In the genomic region with DNA sequence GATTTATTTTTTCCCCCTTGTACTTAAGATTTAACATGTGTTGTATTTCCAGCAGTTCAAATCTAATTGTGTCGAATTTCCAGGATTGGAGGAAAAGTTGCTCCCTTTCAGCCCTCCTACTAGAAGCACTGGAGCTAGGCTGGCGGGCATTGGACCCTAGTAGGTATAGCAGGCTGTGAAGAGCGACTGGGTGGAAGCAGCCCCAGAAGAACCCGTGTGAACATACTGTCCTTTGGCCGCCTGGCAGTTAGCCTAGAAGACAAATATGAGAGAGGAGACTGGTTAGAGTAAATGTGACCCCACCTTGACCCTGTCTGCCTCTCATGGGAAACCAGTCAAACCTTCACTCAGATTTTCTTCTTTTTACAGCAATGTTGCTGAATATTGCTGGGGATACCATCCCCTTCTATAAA, we compare ENCODE assay signal across 1 cellular context.
A peak's percentile ranks its signal among the peaks of the same experiment; 100 is the strongest.
TF ChIP-seq lines count a peak whose summit lies in the region.

No MANE protein-coding gene starts in this region.

TF ChIP-seq in HepG2, 621 proteins besides CTCF, POLR2A, EP300 and RAD21 (continued from another document and continues in another):
- TF ChIP-seq, protein P1, sequence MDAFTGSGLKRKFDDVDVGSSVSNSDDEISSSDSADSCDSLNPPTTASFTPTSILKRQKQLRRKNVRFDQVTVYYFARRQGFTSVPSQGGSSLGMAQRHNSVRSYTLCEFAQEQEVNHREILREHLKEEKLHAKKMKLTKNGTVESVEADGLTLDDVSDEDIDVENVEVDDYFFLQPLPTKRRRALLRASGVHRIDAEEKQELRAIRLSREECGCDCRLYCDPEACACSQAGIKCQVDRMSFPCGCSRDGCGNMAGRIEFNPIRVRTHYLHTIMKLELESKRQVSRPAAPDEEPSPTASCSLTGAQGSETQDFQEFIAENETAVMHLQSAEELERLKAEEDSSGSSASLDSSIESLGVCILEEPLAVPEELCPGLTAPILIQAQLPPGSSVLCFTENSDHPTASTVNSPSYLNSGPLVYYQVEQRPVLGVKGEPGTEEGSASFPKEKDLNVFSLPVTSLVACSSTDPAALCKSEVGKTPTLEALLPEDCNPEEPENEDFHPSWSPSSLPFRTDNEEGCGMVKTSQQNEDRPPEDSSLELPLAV (CRISPR knock-in tag; conservative IDR thresholded peaks at IDR 0.05; ENCODE audit: low read depth) = no peak
- TF ChIP-seq, protein P2, sequence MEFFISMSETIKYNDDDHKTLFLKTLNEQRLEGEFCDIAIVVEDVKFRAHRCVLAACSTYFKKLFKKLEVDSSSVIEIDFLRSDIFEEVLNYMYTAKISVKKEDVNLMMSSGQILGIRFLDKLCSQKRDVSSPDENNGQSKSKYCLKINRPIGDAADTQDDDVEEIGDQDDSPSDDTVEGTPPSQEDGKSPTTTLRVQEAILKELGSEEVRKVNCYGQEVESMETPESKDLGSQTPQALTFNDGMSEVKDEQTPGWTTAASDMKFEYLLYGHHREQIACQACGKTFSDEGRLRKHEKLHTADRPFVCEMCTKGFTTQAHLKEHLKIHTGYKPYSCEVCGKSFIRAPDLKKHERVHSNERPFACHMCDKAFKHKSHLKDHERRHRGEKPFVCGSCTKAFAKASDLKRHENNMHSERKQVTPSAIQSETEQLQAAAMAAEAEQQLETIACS (CRISPR knock-in tag; IDR thresholded peaks at IDR 0.05) = no peak
- TF ChIP-seq, protein P3, sequence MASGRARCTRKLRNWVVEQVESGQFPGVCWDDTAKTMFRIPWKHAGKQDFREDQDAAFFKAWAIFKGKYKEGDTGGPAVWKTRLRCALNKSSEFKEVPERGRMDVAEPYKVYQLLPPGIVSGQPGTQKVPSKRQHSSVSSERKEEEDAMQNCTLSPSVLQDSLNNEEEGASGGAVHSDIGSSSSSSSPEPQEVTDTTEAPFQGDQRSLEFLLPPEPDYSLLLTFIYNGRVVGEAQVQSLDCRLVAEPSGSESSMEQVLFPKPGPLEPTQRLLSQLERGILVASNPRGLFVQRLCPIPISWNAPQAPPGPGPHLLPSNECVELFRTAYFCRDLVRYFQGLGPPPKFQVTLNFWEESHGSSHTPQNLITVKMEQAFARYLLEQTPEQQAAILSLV (CRISPR knock-in tag; IDR thresholded peaks at IDR 0.05; ENCODE audit: borderline replicate concordance) = no peak
- TF ChIP-seq, protein P4, sequence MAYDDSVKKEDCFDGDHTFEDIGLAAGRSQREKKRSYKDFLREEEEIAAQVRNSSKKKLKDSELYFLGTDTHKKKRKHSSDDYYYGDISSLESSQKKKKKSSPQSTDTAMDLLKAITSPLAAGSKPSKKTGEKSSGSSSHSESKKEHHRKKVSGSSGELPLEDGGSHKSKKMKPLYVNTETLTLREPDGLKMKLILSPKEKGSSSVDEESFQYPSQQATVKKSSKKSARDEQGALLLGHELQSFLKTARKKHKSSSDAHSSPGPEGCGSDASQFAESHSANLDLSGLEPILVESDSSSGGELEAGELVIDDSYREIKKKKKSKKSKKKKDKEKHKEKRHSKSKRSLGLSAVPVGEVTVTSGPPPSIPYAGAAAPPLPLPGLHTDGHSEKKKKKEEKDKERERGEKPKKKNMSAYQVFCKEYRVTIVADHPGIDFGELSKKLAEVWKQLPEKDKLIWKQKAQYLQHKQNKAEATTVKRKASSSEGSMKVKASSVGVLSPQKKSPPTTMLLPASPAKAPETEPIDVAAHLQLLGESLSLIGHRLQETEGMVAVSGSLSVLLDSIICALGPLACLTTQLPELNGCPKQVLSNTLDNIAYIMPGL (CRISPR knock-in tag; IDR thresholded peaks at IDR 0.05; ENCODE audit: borderline replicate concordance in 1 of 2, low read depth in 1 of 2) = no peak
- TF ChIP-seq RBAK (CRISPR knock-in tag; IDR thresholded peaks at IDR 0.05) = no peak
- peak; percentile 64; the same call in 1 of the 2 replicates for TF ChIP-seq MBD4 (IDR thresholded peaks at IDR 0.05; ENCODE audit: borderline replicate concordance, low read length)
- no peak for TF ChIP-seq SYNCRIP (IDR thresholded peaks at IDR 0.05; ENCODE audit: insufficient read depth, low read depth, low read length)
- TF ChIP-seq ZNF230 (CRISPR knock-in tag; IDR thresholded peaks at IDR 0.05) = no peak
- no peak for TF ChIP-seq HCFC1 (IDR thresholded peaks at IDR 0.05; ENCODE audit: low read depth, low read length)
- TF ChIP-seq ZBTB21 (CRISPR knock-in tag; IDR thresholded peaks at IDR 0.05) = no peak
- TF ChIP-seq, protein P5, sequence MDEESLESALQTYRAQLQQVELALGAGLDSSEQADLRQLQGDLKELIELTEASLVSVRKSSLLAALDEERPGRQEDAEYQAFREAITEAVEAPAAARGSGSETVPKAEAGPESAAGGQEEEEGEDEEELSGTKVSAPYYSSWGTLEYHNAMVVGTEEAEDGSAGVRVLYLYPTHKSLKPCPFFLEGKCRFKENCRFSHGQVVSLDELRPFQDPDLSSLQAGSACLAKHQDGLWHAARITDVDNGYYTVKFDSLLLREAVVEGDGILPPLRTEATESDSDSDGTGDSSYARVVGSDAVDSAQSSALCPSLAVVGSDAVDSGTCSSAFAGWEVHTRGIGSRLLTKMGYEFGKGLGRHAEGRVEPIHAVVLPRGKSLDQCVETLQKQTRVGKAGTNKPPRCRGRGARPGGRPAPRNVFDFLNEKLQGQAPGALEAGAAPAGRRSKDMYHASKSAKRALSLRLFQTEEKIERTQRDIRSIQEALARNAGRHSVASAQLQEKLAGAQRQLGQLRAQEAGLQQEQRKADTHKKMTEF (CRISPR knock-in tag; IDR thresholded peaks at IDR 0.05) = peak; percentile 78; the same call in 1 of the 2 replicates
- TF ChIP-seq FOXM1 (CRISPR knock-in tag; IDR thresholded peaks at IDR 0.05) = no peak
- TF ChIP-seq PCBP1 (IDR thresholded peaks at IDR 0.05; ENCODE audit: borderline replicate concordance, low read depth, low read length) = no peak
- TF ChIP-seq GATAD1 (CRISPR knock-in tag; IDR thresholded peaks at IDR 0.05) = peak; percentile 33; the same call in 1 of the 2 replicates
- TF ChIP-seq THYN1 (CRISPR knock-in tag; IDR thresholded peaks at IDR 0.05; ENCODE audit: borderline replicate concordance, low read depth) = no peak
- TF ChIP-seq ZBTB8A (CRISPR knock-in tag; IDR thresholded peaks at IDR 0.05; ENCODE audit: borderline replicate concordance, low read depth) = no peak
- no peak for TF ChIP-seq ADNP (CRISPR knock-in tag; IDR thresholded peaks at IDR 0.05)
- TF ChIP-seq AGO2 (optimal IDR thresholded peaks at IDR 0.05; ENCODE audit: low read depth, low read length) = no peak
- TF ChIP-seq ATM (IDR thresholded peaks at IDR 0.05; ENCODE audit: borderline replicate concordance) = no peak
- TF ChIP-seq FOXK1 (CRISPR knock-in tag; IDR thresholded peaks at IDR 0.05; ENCODE audit: borderline replicate concordance, low read depth) = peak; percentile 54; the same call in 1 of the 2 replicates
- TF ChIP-seq, protein P6, sequence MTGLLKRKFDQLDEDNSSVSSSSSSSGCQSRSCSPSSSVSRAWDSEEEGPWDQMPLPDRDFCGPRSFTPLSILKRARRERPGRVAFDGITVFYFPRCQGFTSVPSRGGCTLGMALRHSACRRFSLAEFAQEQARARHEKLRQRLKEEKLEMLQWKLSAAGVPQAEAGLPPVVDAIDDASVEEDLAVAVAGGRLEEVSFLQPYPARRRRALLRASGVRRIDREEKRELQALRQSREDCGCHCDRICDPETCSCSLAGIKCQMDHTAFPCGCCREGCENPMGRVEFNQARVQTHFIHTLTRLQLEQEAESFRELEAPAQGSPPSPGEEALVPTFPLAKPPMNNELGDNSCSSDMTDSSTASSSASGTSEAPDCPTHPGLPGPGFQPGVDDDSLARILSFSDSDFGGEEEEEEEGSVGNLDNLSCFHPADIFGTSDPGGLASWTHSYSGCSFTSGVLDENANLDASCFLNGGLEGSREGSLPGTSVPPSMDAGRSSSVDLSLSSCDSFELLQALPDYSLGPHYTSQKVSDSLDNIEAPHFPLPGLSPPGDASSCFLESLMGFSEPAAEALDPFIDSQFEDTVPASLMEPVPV (CRISPR knock-in tag; IDR thresholded peaks at IDR 0.05) = no peak
- TF ChIP-seq TEAD3 (CRISPR knock-in tag; optimal IDR thresholded peaks at IDR 0.05; ENCODE audit: borderline replicate concordance) = peak; percentile 76
- TF ChIP-seq, protein P7, sequence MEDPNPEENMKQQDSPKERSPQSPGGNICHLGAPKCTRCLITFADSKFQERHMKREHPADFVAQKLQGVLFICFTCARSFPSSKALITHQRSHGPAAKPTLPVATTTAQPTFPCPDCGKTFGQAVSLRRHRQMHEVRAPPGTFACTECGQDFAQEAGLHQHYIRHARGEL (CRISPR knock-in tag; IDR thresholded peaks at IDR 0.05) = no peak
- TF ChIP-seq ZFP41 (CRISPR knock-in tag; IDR thresholded peaks at IDR 0.05; ENCODE audit: borderline replicate concordance) = no peak
- TF ChIP-seq CBX1 (IDR thresholded peaks at IDR 0.05; ENCODE audit: low read depth) = no peak
- peak; percentile 63; the same call in 1 of the 3 replicates for TF ChIP-seq MXI1 (IDR thresholded peaks at IDR 0.05; ENCODE audit: borderline replicate concordance, low read depth, low read length)
- no peak for TF ChIP-seq ZNF615 (CRISPR knock-in tag; IDR thresholded peaks at IDR 0.05; ENCODE audit: borderline replicate concordance)
- 0 out of 2 replicates have a peak, but pooled peaks have one; percentile 66 for TF ChIP-seq KDM3A (CRISPR knock-in tag; IDR thresholded peaks at IDR 0.05; ENCODE audit: low read depth)
- no peak for TF ChIP-seq ZNF572 (CRISPR knock-in tag; IDR thresholded peaks at IDR 0.05)
- TF ChIP-seq GATAD2A (CRISPR knock-in tag; IDR thresholded peaks at IDR 0.05) = peak; percentile 92
- TF ChIP-seq DNMT1 (CRISPR knock-in tag; IDR thresholded peaks at IDR 0.05) = no peak
- TF ChIP-seq SIN3B (IDR thresholded peaks at IDR 0.05; ENCODE audit: low read length) = no peak
- TF ChIP-seq, protein P8, sequence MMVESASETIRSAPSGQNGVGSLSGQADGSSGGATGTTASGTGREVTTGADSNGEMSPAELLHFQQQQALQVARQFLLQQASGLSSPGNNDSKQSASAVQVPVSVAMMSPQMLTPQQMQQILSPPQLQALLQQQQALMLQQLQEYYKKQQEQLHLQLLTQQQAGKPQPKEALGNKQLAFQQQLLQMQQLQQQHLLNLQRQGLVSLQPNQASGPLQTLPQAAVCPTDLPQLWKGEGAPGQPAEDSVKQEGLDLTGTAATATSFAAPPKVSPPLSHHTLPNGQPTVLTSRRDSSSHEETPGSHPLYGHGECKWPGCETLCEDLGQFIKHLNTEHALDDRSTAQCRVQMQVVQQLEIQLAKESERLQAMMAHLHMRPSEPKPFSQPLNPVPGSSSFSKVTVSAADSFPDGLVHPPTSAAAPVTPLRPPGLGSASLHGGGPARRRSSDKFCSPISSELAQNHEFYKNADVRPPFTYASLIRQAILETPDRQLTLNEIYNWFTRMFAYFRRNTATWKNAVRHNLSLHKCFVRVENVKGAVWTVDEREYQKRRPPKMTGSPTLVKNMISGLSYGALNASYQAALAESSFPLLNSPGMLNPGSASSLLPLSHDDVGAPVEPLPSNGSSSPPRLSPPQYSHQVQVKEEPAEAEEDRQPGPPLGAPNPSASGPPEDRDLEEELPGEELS (CRISPR knock-in tag; IDR thresholded peaks at IDR 0.05) = peak; percentile 81
- TF ChIP-seq, protein P9, sequence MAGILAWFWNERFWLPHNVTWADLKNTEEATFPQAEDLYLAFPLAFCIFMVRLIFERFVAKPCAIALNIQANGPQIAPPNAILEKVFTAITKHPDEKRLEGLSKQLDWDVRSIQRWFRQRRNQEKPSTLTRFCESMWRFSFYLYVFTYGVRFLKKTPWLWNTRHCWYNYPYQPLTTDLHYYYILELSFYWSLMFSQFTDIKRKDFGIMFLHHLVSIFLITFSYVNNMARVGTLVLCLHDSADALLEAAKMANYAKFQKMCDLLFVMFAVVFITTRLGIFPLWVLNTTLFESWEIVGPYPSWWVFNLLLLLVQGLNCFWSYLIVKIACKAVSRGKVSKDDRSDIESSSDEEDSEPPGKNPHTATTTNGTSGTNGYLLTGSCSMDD (CRISPR knock-in tag; IDR thresholded peaks at IDR 0.05) = no peak
- peak; percentile 70; the same call in 1 of the 2 replicates for TF ChIP-seq MEIS2 (CRISPR knock-in tag; IDR thresholded peaks at IDR 0.05)
- TF ChIP-seq, protein P10, sequence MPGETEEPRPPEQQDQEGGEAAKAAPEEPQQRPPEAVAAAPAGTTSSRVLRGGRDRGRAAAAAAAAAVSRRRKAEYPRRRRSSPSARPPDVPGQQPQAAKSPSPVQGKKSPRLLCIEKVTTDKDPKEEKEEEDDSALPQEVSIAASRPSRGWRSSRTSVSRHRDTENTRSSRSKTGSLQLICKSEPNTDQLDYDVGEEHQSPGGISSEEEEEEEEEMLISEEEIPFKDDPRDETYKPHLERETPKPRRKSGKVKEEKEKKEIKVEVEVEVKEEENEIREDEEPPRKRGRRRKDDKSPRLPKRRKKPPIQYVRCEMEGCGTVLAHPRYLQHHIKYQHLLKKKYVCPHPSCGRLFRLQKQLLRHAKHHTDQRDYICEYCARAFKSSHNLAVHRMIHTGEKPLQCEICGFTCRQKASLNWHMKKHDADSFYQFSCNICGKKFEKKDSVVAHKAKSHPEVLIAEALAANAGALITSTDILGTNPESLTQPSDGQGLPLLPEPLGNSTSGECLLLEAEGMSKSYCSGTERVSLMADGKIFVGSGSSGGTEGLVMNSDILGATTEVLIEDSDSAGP (CRISPR knock-in tag; IDR thresholded peaks at IDR 0.05; ENCODE audit: borderline replicate concordance) = peak; percentile 28; the same call in 1 of the 2 replicates
- TF ChIP-seq, protein P11, sequence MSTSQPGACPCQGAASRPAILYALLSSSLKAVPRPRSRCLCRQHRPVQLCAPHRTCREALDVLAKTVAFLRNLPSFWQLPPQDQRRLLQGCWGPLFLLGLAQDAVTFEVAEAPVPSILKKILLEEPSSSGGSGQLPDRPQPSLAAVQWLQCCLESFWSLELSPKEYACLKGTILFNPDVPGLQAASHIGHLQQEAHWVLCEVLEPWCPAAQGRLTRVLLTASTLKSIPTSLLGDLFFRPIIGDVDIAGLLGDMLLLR (CRISPR knock-in tag; IDR thresholded peaks at IDR 0.05) = no peak
- no peak for TF ChIP-seq ZNF235 (CRISPR knock-in tag; IDR thresholded peaks at IDR 0.05; ENCODE audit: borderline replicate concordance)
- TF ChIP-seq PHF21A (CRISPR knock-in tag; IDR thresholded peaks at IDR 0.05) = peak; percentile 75; the same call in 1 of the 2 replicates
- TF ChIP-seq ZNF773 (CRISPR knock-in tag; IDR thresholded peaks at IDR 0.05; ENCODE audit: borderline replicate concordance) = no peak
- peak; percentile 99; the same call in 1 of the 2 replicates for TF ChIP-seq RXRA (CRISPR knock-in tag; IDR thresholded peaks at IDR 0.05)
- no peak for TF ChIP-seq ZNF674 (CRISPR knock-in tag; IDR thresholded peaks at IDR 0.05; ENCODE audit: low read depth)
- no peak for TF ChIP-seq SRY (CRISPR knock-in tag; IDR thresholded peaks at IDR 0.05)
- TF ChIP-seq, protein P12, sequence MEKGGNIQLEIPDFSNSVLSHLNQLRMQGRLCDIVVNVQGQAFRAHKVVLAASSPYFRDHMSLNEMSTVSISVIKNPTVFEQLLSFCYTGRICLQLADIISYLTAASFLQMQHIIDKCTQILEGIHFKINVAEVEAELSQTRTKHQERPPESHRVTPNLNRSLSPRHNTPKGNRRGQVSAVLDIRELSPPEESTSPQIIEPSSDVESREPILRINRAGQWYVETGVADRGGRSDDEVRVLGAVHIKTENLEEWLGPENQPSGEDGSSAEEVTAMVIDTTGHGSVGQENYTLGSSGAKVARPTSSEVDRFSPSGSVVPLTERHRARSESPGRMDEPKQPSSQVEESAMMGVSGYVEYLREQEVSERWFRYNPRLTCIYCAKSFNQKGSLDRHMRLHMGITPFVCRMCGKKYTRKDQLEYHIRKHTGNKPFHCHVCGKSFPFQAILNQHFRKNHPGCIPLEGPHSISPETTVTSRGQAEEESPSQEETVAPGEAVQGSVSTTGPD (CRISPR knock-in tag; IDR thresholded peaks at IDR 0.05) = no peak
- TF ChIP-seq ATRX (CRISPR knock-in tag; IDR thresholded peaks at IDR 0.05; ENCODE audit: borderline replicate concordance) = no peak
